1 cellular context compared by ENCODE assay signal in genomic region chr9:126695186-126696090, GRCh38.
TF ChIP-seq lines count a peak whose summit lies in the region.

No MANE protein-coding gene starts in this region.

TF ChIP-seq in H1, 55 proteins besides CTCF, POLR2A, EP300 and RAD21:
- TF ChIP-seq SRF (IDR thresholded peaks at IDR 0.05; ENCODE audit: low read depth, low read length) (no peak), KDM5A (IDR thresholded peaks at IDR 0.05; ENCODE audit: low read length) (no peak), EZH2 (IDR thresholded peaks at IDR 0.05; ENCODE audit: low read depth, low read length, severe bottlenecking) (no peak), GTF2F1 (IDR thresholded peaks at IDR 0.05; ENCODE audit: borderline replicate concordance, low read depth, low read length) (no peak), TBP (IDR thresholded peaks at IDR 0.05; ENCODE audit: low read depth, low read length) (no peak), CBX5 (IDR thresholded peaks at IDR 0.05; ENCODE audit: low read depth, low read length) (no peak), CBX8 (IDR thresholded peaks at IDR 0.05; ENCODE audit: borderline replicate concordance, low read depth, low read length) (no peak), RNF2 (IDR thresholded peaks at IDR 0.05; ENCODE audit: borderline replicate concordance, low read depth, low read length, missing control alignments, poor library complexity, severe bottlenecking) (no peak), YY1 (IDR thresholded peaks at IDR 0.05; ENCODE audit: low read depth, low read length) (no peak), BACH1 (IDR thresholded peaks at IDR 0.05; ENCODE audit: low read length) (no peak), TCF12 (IDR thresholded peaks at IDR 0.05; ENCODE audit: low read depth, low read length) (no peak), EGR1 (IDR thresholded peaks at IDR 0.05; ENCODE audit: borderline replicate concordance, low read depth, low read length) (no peak), CHD1 (IDR thresholded peaks at IDR 0.05; ENCODE audit: low read depth, low read length) (no peak), NANOG (IDR thresholded peaks at IDR 0.05; ENCODE audit: insufficient read depth, low read depth, low read length, poor library complexity, severe bottlenecking) (no peak), SIRT6 (IDR thresholded peaks at IDR 0.05; ENCODE audit: low read length) (no peak), ATF3 (IDR thresholded peaks at IDR 0.05; ENCODE audit: insufficient read depth, low read depth, low read length) (no peak), SP4 (IDR thresholded peaks at IDR 0.05; ENCODE audit: low read length) (no peak), E2F6 (IDR thresholded peaks at IDR 0.05) (no peak)
TF ChIP-seq in H1: peak in this region for 0.
